In genomic region chr7:155011081-155011480, GRCh38 we compare ENCODE assay signal across 20 cellular contexts. TPM values are rescaled to one million over a fixed set of nuclear protein-coding genes. Genes with fewer than 3 reads are reported as not detected.
DNase-seq lines count a peak whose midpoint lies in the region; ATAC-seq, FAIRE-seq and TF ChIP-seq lines count a peak whose summit lies in the region.
"Had no signal": no experiment of that assay in that cellular context is flagged by ENCODE, and none has a peak within 500 bp of the region (broad histone marks: within the 10 kb centered on the region; RNA-seq: fewer than 3 reads in every experiment).

No MANE protein-coding gene starts in this region.

- FAIRE-seq in bronchial epithelial cell (lab: Jason Lieb, UNC): peak; percentile 83
- FAIRE-seq: A204.1, GM12878, GM18507, HepG2, HTR-8/SVneo had no signal

- no peaks in the 10 kb centered on the region for H3K27me3 ChIP-seq in bronchial epithelial cell (ENCODE audit: control insufficient read depth, insufficient read depth, low read length)
- no peaks in the 10 kb centered on the region for H3K27me3 ChIP-seq in right cardiac atrium (ENCODE audit: control insufficient read depth, insufficient read depth)
- H3K27me3 ChIP-seq in upper lobe of left lung: no peaks in the 10 kb centered on the region

- intact Hi-C loops in right cardiac atrium (cut with DNase I): no loop called here

- H3K9me3 ChIP-seq in right cardiac atrium (ENCODE audit: control insufficient read depth, low read length) (no peaks in the 10 kb centered on the region), upper lobe of left lung (no peaks in the 10 kb centered on the region)
- H3K9me3 ChIP-seq: Caco-2 had no signal

- H3K36me3 ChIP-seq in bronchial epithelial cell (ENCODE audit: control insufficient read depth, insufficient read depth, low read length): no peaks in the 10 kb centered on the region
- no peaks in the 10 kb centered on the region for H3K36me3 ChIP-seq in upper lobe of left lung

- TF ChIP-seq POLR2A in upper lobe of left lung (IDR thresholded peaks at IDR 0.05): no peak

- DNase-seq in EL (peak; percentile 2), bronchial epithelial cell (ENCODE audit: low read depth) (no peak), kidney tubule cell (ENCODE audit: low spot score) (peak; percentile 80), right cardiac atrium (no peak), kidney glomerular epithelial cell (lab: John Stamatoyannopoulos, UW) (no peak), upper lobe of left lung (no peak)
- DNase-seq: Caco-2; CD8-positive, alpha-beta memory T cell; GOT3; H9 had no signal

- no peak for TF ChIP-seq EP300 in upper lobe of left lung (IDR thresholded peaks at IDR 0.05)

- 91% methylated on average over 4 of the region's 4 CpGs for WGBS in right cardiac atrium
- 87% methylated on average over 4 of the region's 4 CpGs for WGBS in upper lobe of left lung, 2 donors

- no peak overlapping the region for H3K27ac ChIP-seq in right cardiac atrium (ENCODE audit: low read length)
- no peak overlapping the region for H3K27ac ChIP-seq in upper lobe of left lung

- no peaks in the 10 kb centered on the region for H3K4me1 ChIP-seq in right cardiac atrium (ENCODE audit: control insufficient read depth, insufficient read depth, low read length)
- no peaks in the 10 kb centered on the region for H3K4me1 ChIP-seq in upper lobe of left lung
- H3K4me1 ChIP-seq: Caco-2 had no signal

- TF ChIP-seq CTCF in bronchial epithelial cell (IDR thresholded peaks at IDR 0.05; ENCODE audit: insufficient read depth, low read length, severe bottlenecking): no peak
- TF ChIP-seq CTCF in upper lobe of left lung (IDR thresholded peaks at IDR 0.05): no peak

- H3K4me3 ChIP-seq in bronchial epithelial cell (ENCODE audit: low read depth, low read length) (no peak overlapping the region), right cardiac atrium (ENCODE audit: low read length) (no peak overlapping the region), upper lobe of left lung (no peak overlapping the region)
- H3K4me3 ChIP-seq: GM12878 had no signal

- ATAC-seq in right cardiac atrium (no peak), GM19023 (IDR thresholded peaks at IDR 0.05; ENCODE audit: unreplicated experiment) (no peak), upper lobe of left lung (ENCODE audit: low FRiP score in 2 of 2) (no peak)
- ATAC-seq: GM12878, HepG2 had no signal

RNA-seq across cellular contexts. Expression of gene PAXIP1, which starts 8.2 kb away (rescaled TPM):
- 5.0 and 5.6 TPM in 2 replicates for total RNA-seq in bronchial epithelial cell
- 1 to 10 TPM; 7.1 to 7.8 (median 7.5) TPM for total RNA-seq in right cardiac atrium
- 5.3 TPM for polyA plus RNA-seq in right cardiac atrium
- total RNA-seq in upper lobe of left lung: 10 to 100 TPM in 3 of 6 donors, 1 to 10 TPM in 3; 8.0 to 18.9 (median 10.5) TPM

RNA-seq across cellular contexts. Expression of gene HTR5A, which starts 59.0 kb away (rescaled TPM):
- total RNA-seq in bronchial epithelial cell (not detected in 2 replicates), right cardiac atrium (not detected), upper lobe of left lung (not detected)
- polyA plus RNA-seq in right cardiac atrium: not detected
- total RNA-seq: Caco-2; CD8-positive, alpha-beta memory T cell; G401; GM12878; H9; HepG2 had no signal
- polyA plus RNA-seq: AG04450; BJ; CD14-positive monocyte; CD8-positive, alpha-beta memory T cell; GM12878; HepG2 had no signal

Comparison
In these comparisons a context has a peak if more than half of its experiments do, and no peak if none do; other contexts are left out.
1. DNase-seq: peak in EL (single experiment) and kidney tubule cell (single experiment); none in bronchial epithelial cell (single experiment), right cardiac atrium (0 of 3), kidney glomerular epithelial cell (single experiment) and upper lobe of left lung (0 of 2).